1 cellular context compared by ENCODE assay signal in genomic region chr9:113573959-113574352, GRCh38.
TF ChIP-seq lines count a peak whose summit lies in the region.

No MANE protein-coding gene starts in this region.

TF ChIP-seq in GM23338, 12 proteins besides CTCF, POLR2A, EP300 and RAD21 (continued from another document):
- TF ChIP-seq REST (IDR thresholded peaks at IDR 0.05; ENCODE audit: unreplicated experiment) (no peak), ZNF331 (CRISPR knock-in tag; IDR thresholded peaks at IDR 0.05; ENCODE audit: low read depth) (no peak), EZH2phosphoT487 (IDR thresholded peaks at IDR 0.05; ENCODE audit: unreplicated experiment) (no peak), EZH2 (IDR thresholded peaks at IDR 0.05; ENCODE audit: low read depth, unreplicated experiment) (no peak), JUNB (IDR thresholded peaks at IDR 0.05; ENCODE audit: unreplicated experiment) (no peak), CREB1 (CRISPR knock-in tag; IDR thresholded peaks at IDR 0.05; ENCODE audit: low read depth) (no peak), POLR2AphosphoS5 (IDR thresholded peaks at IDR 0.05; ENCODE audit: low read depth) (no peak), STAT1 (IDR thresholded peaks at IDR 0.05; ENCODE audit: unreplicated experiment) (no peak), ZNF462 (CRISPR knock-in tag; IDR thresholded peaks at IDR 0.05) (no peak)
